In genomic region chr11:25486338-25486737, GRCh38 we compare ENCODE assay signal across 5 cellular contexts.
DNase-seq lines count a peak whose midpoint lies in the region; TF ChIP-seq lines count a peak whose summit lies in the region.
"Not testable (repeated sequence)": the region's sequence is repeated elsewhere in the genome, so short reads cannot be mapped to it uniquely, and the experiment has no call there.

No MANE protein-coding gene starts in this region.

- peak overlapping the region in 2 of 11 experiments; percentile 8 to 54; a peak in 2 of 22 replicates for H3K4me2 ChIP-seq in BLaER1 treated with 17β-estradiol and CSF1 and Interleukin-3, amounts not matched to agents 10 nM and 100 nM

- H4K20me1 ChIP-seq in BLaER1 treated with 17β-estradiol and CSF1 and Interleukin-3, amounts not matched to agents 10 nM and 100 nM: not testable (repeated sequence)

- not testable (repeated sequence) for H3K4me3 Mint-ChIP-seq in endodermal cell

- H3K9me3 ChIP-seq in BLaER1 treated with 17β-estradiol and CSF1 and Interleukin-3, amounts not matched to agents 10 nM and 100 nM (replicated peaks in 1 of 11); HUES6 (ENCODE audit: control insufficient read depth, insufficient read depth, low read depth, low read length); endodermal cell (ENCODE audit: control insufficient read depth, low read length); mesodermal cell (ENCODE audit: control insufficient read depth, low read length): not testable (repeated sequence)

- not testable (repeated sequence) for H3K27me3 Mint-ChIP-seq in endodermal cell (ENCODE audit: insufficient read depth)

- not testable (repeated sequence) for TF ChIP-seq CTCF in endodermal cell (conservative IDR thresholded peaks at IDR 0.05)

- WGBS in endodermal cell (ENCODE audit: insufficient coverage in 1 of 2, insufficient read length in 1 of 2), 2 experiments: 22% methylated on average over 8 of the region's 8 CpGs; no CpG with 5 or more reads in 1 of the 2 experiments
- 43 to 46% methylated on average over 7 of the region's 8 CpGs for WGBS in mesodermal cell (ENCODE audit: insufficient coverage in 2 of 2), 2 experiments

- peak overlapping the region in 6 of 11 experiments; percentile 24 to 70 (median 50); a peak in 7 of 22 replicates for H3K27ac ChIP-seq in BLaER1 treated with 17β-estradiol and CSF1 and Interleukin-3, amounts not matched to agents 10 nM and 100 nM
- H3K27ac ChIP-seq in HUES6 (ENCODE audit: low read depth, low read length) (peak overlapping the region; percentile 46; the same call in 1 of the 2 replicates), mesodermal cell (ENCODE audit: low read depth, low read length, severe bottlenecking) (peak overlapping the region; percentile 19)
- not testable (repeated sequence) for H3K27ac ChIP-seq in endodermal cell (ENCODE audit: low read depth, low read length)

- H3K27me3 ChIP-seq in BLaER1 treated with 17β-estradiol and CSF1 and Interleukin-3, amounts not matched to agents 10 nM and 100 nM; HUES6 (ENCODE audit: control insufficient read depth, insufficient read depth, low read length); endodermal cell (ENCODE audit: control insufficient read depth, insufficient read depth, low read length, poor library complexity, severe bottlenecking): not testable (repeated sequence)

- H3K4me3 ChIP-seq in BLaER1 treated with 17β-estradiol and CSF1 and Interleukin-3, amounts not matched to agents 10 nM and 100 nM; HUES6 (ENCODE audit: low read depth, low read length); mesodermal cell (ENCODE audit: extremely low read depth, insufficient read depth, low read length, poor library complexity, severe bottlenecking): not testable (repeated sequence)
- peak overlapping the region; percentile 68 for H3K4me3 ChIP-seq in endodermal cell (ENCODE audit: low read length)

- H3K9me3 Mint-ChIP-seq in endodermal cell: not testable (repeated sequence)

- H3K4me1 Mint-ChIP-seq in endodermal cell: peaks cover 16% of the 10 kb centered on the region

- H3K27ac Mint-ChIP-seq in endodermal cell: not testable (repeated sequence)

- H3K9ac ChIP-seq in BLaER1 treated with 17β-estradiol and CSF1 and Interleukin-3, amounts not matched to agents 10 nM and 100 nM; HUES6 (ENCODE audit: low read length); endodermal cell (ENCODE audit: extremely low read depth, low read length, poor library complexity, severe bottlenecking): not testable (repeated sequence)

- peaks cover 7 to 21% (median 17%) of the 10 kb centered on the region in 10 experiments; a peak in 19 of 20 replicates for H3K4me1 ChIP-seq in BLaER1 treated with 17β-estradiol and CSF1 and Interleukin-3, amounts not matched to agents 10 nM and 100 nM
- H3K4me1 ChIP-seq in HUES6 (ENCODE audit: control insufficient read depth, insufficient read depth, low read length); endodermal cell (ENCODE audit: control insufficient read depth, insufficient read depth, low read length): not testable (repeated sequence)
- peaks cover 10% of the 10 kb centered on the region for H3K4me1 ChIP-seq in mesodermal cell (ENCODE audit: control insufficient read depth, insufficient read depth, low read length, poor library complexity, severe bottlenecking)

- H3K36me3 Mint-ChIP-seq in endodermal cell (ENCODE audit: low read depth): not testable (repeated sequence)

- DNase-seq in ELF-1 (ENCODE audit: low read depth, low spot score) (peak; percentile 9), endodermal cell (peak; percentile 52)

- not testable (repeated sequence) for H3K36me3 ChIP-seq in BLaER1 treated with 17β-estradiol and CSF1 and Interleukin-3, amounts not matched to agents 10 nM and 100 nM; HUES6 (ENCODE audit: control insufficient read depth, insufficient read depth, low read length); endodermal cell (ENCODE audit: control insufficient read depth, insufficient read depth, low read length); mesodermal cell (ENCODE audit: control insufficient read depth, insufficient read depth, low read length)
